In genomic region chrX:73577368-73577767, GRCh38 we compare ENCODE assay signal across 12 cellular contexts. TPM values are rescaled to one million over a fixed set of nuclear protein-coding genes. Genes with fewer than 3 reads are reported as not detected.
DNase-seq lines count a peak whose midpoint lies in the region; ATAC-seq, FAIRE-seq and TF ChIP-seq lines count a peak whose summit lies in the region.
"Had no signal": no experiment of that assay in that cellular context is flagged by ENCODE, and none has a peak within 500 bp of the region (broad histone marks: within the 10 kb centered on the region; RNA-seq: fewer than 3 reads in every experiment).

No MANE protein-coding gene starts in this region.

- TF ChIP-seq CTCF in HFF-Myc (IDR thresholded peaks at IDR 0.05; ENCODE audit: low read depth, low read length, missing control alignments) (no peak), keratinocyte (optimal IDR thresholded peaks at IDR 0.05 in 1 of 3, IDR thresholded peaks at IDR 0.05 in 1 of 3, conservative IDR thresholded peaks at IDR 0.05 in 1 of 3; ENCODE audit: extremely low read depth in 1 of 3, insufficient read depth in 2 of 3, low read length in 3 of 3) (no peak)

- intact Hi-C loops in left ventricle myocardium superior (cut with micrococcal nuclease) = no loop called here

- DNase-seq in HFF-Myc (ENCODE audit: extremely low read depth, low read depth) (peak; percentile 66), astrocyte of the hippocampus (ENCODE audit: low read depth, low spot score) (peak; percentile 81), keratinocyte (ENCODE audit: low read depth, low spot score) (no peak), DMS 273 (lab: John Stamatoyannopoulos, UW; ENCODE audit: unreplicated experiment) (no peak), NCI-H146 treated with DMSO at 0.1 percent for 48 hours (lab: John Stamatoyannopoulos, UW; ENCODE audit: unreplicated experiment) (no peak), left ventricle myocardium superior (no peak), G401 (ENCODE audit: low spot score) (no peak)
- DNase-seq: activated CD8-positive, alpha-beta memory T cell treated with anti-CD3 and anti-CD28 coated beads, Interleukin-2, amount 50 U/mL, for 4 hours had no signal

- ATAC-seq in left ventricle myocardium superior = no peak
- ATAC-seq: HCT116, left lobe of liver had no signal

- FAIRE-seq in keratinocyte (lab: Jason Lieb, UNC) = peak; percentile 86

- no peak overlapping the region for H3K4me2 ChIP-seq in keratinocyte (ENCODE audit: control insufficient read depth, extremely low read depth, insufficient read depth, low read depth, low read length)

- in situ Hi-C loops in G401 (cut with HindIII; ENCODE audit: low sequenced_read_pairs) = no loop called here

- H3K4me3 ChIP-seq in ACC112 (ENCODE audit: low read depth, low read length) = no peak overlapping the region; the same call in 1 of the 2 replicates
- H3K4me3 ChIP-seq in HFF-Myc (replicated peaks; ENCODE audit: low read depth, low read length) = no peak overlapping the region
- H3K4me3 ChIP-seq in keratinocyte (ENCODE audit: control insufficient read depth in 2 of 3, extremely low read depth in 1 of 3, insufficient read depth in 2 of 3, low read depth in 1 of 3, low read length in 3 of 3) = no peak overlapping the region

- H3K36me3 ChIP-seq in ACC112 (ENCODE audit: insufficient read depth, low read length) (no peaks in the 10 kb centered on the region), keratinocyte (ENCODE audit: control insufficient read depth in 2 of 2, extremely low read depth in 1 of 2, insufficient read depth in 2 of 2, low read length in 2 of 2) (no peaks in the 10 kb centered on the region)

- H3K9me1 ChIP-seq in keratinocyte (ENCODE audit: control insufficient read depth, extremely low read depth, insufficient read depth, low read length) = no peaks in the 10 kb centered on the region

- no peak overlapping the region for H3K9ac ChIP-seq in keratinocyte (ENCODE audit: control insufficient read depth, extremely low read depth, insufficient read depth, low read length)

- H4K20me1 ChIP-seq in keratinocyte (ENCODE audit: control insufficient read depth, extremely low read depth, insufficient read depth, low read length) = no peaks in the 10 kb centered on the region

- dilution Hi-C loops in keratinocyte (cut with MboI; ENCODE audit: extremely low pct_ligation_motif_present, low sequenced_read_pairs) = no loop called here

- H3K9me3 ChIP-seq in keratinocyte (ENCODE audit: control insufficient read depth, low read depth, low read length) = no peaks in the 10 kb centered on the region

- H3K4me1 ChIP-seq in ACC112 (ENCODE audit: control insufficient read depth, insufficient read depth, low read length, unreplicated experiment) (peaks cover 16% of the 10 kb centered on the region), keratinocyte (ENCODE audit: control insufficient read depth, extremely low read depth, insufficient read depth, low read length) (no peaks in the 10 kb centered on the region)

- H3K79me2 ChIP-seq in ACC112 (ENCODE audit: control insufficient read depth, insufficient read depth, low read length, unreplicated experiment) (no peaks in the 10 kb centered on the region), keratinocyte (ENCODE audit: control insufficient read depth, insufficient read depth, low read length) (no peaks in the 10 kb centered on the region)

- no peak overlapping the region for H2AFZ ChIP-seq in ACC112 (ENCODE audit: low read length, unreplicated experiment)
- H2AFZ ChIP-seq in keratinocyte (ENCODE audit: control insufficient read depth, low read length) = no peak overlapping the region

- peak overlapping the region; percentile 78 for H3K27ac ChIP-seq in ACC112 (ENCODE audit: low read depth, low read length)
- peak overlapping the region; percentile 47 for H3K27ac ChIP-seq in keratinocyte (ENCODE audit: control insufficient read depth, insufficient read depth, low read length)
- H3K27ac ChIP-seq: C4-2B had no signal

- no peaks in the 10 kb centered on the region for H3K27me3 ChIP-seq in ACC112 (ENCODE audit: insufficient read depth, low read length)
- no peaks in the 10 kb centered on the region for H3K27me3 ChIP-seq in keratinocyte (ENCODE audit: control insufficient read depth, extremely low read depth, insufficient read depth, low read length)

RNA-seq across cellular contexts. Expression of gene CHIC1, which starts 14.4 kb away (rescaled TPM):
- 4.1 to 6.3 TPM (median 4.3 TPM) in 3 replicates for polyA plus RNA-seq in keratinocyte
- polyA plus RNA-seq in keratinocyte (2011; ENCODE audit: low read depth) = 0.39 TPM
- 2.5 and 5.8 TPM in 2 replicates for polyA plus RNA-seq in keratinocyte (2011; cell fraction: cytosol; rRNA removed)
- polyA plus RNA-seq in keratinocyte (2011; cell fraction: nucleus; rRNA removed) = 4.6 and 7.1 TPM in 2 replicates
- polyA plus RNA-seq in keratinocyte (2012; ENCODE audit: low replicate concordance) = 1.1 and 3.5 TPM in 2 replicates
- 1.8 to 7.6 TPM (median 3.8 TPM) in 3 replicates for polyA minus RNA-seq in keratinocyte
- polyA minus RNA-seq in keratinocyte (2011; cell fraction: cytosol; rRNA and poly(A)+ RNA removed) = 5.2 TPM
- 3.9 and 8.8 TPM in 2 replicates for polyA minus RNA-seq in keratinocyte (2011; cell fraction: nucleus; rRNA and poly(A)+ RNA removed)
- 11.4 TPM for total RNA-seq in left ventricle myocardium superior
- 3.7 and 5.6 TPM in 2 replicates for total RNA-seq in G401 (2014; rRNA removed; shearing (Covaris generic))

Comparison
In these comparisons a context has a peak if more than half of its experiments do, and no peak if none do; other contexts are left out.
1. DNase-seq: peak in HFF-Myc (single experiment) and astrocyte of the hippocampus (single experiment); none in keratinocyte (single experiment), DMS 273 (single experiment), NCI-H146 treated with DMSO at 0.1 percent for 48 hours (single experiment), left ventricle myocardium superior (single experiment) and G401 (single experiment).